In genomic region chr11:16873289-16873688, GRCh38 we compare ENCODE assay signal across 24 cellular contexts.
A peak's percentile ranks its signal among the peaks of the same experiment; 100 is the strongest.
DNase-seq lines count a peak whose midpoint lies in the region; TF ChIP-seq lines count a peak whose summit lies in the region.
"Had no signal": no experiment of that assay in that cellular context is flagged by ENCODE, and none has a peak within 500 bp of the region (broad histone marks: within the 10 kb centered on the region; RNA-seq: fewer than 3 reads in every experiment).

No MANE protein-coding gene starts in this region.

- H3K4ac ChIP-seq in trophoblast cell (ENCODE audit: low read depth, low read length) = peak overlapping the region; percentile 57

- peak overlapping the region; percentile 82 for H2BK120ac ChIP-seq in trophoblast cell (ENCODE audit: insufficient read depth, low read length, poor library complexity)

- H3K36me3 Mint-ChIP-seq in activated naive CD8-positive, alpha-beta T cell treated with anti-CD3 and anti-CD28 coated beads for 36 hours = no peaks in the 10 kb centered on the region
- H3K36me3 Mint-ChIP-seq: CD4-positive, alpha-beta memory T cell had no signal

- no peak overlapping the region for H4K12ac ChIP-seq in trophoblast cell (ENCODE audit: low read depth, low read length)

- H3K4me3 Mint-ChIP-seq in activated naive CD8-positive, alpha-beta T cell treated with anti-CD3 and anti-CD28 coated beads for 36 hours = no peak overlapping the region
- H3K4me3 Mint-ChIP-seq: CD4-positive, alpha-beta memory T cell; H9 had no signal

- H3K9me3 ChIP-seq in HEK293 (ENCODE audit: control insufficient read depth, insufficient read depth, low read depth, low read length) = no peaks in the 10 kb centered on the region
- H3K9me3 ChIP-seq in trophoblast cell (ENCODE audit: insufficient read depth, low read depth, low read length) = no peaks in the 10 kb centered on the region
- H3K9me3 ChIP-seq: BLaER1 treated with 17β-estradiol and CSF1 and Interleukin-3, amounts not matched to agents 10 nM and 100 nM; Peyer's patch had no signal

- H2BK12ac ChIP-seq in trophoblast cell (ENCODE audit: low read length) = peak overlapping the region; percentile 91

- peak overlapping the region; percentile 94 for H2BK5ac ChIP-seq in trophoblast cell (ENCODE audit: low read depth, low read length, poor library complexity)

- peaks cover 45% of the 10 kb centered on the region for H3K79me1 ChIP-seq in trophoblast cell (ENCODE audit: low read length)

- H3K4me1 ChIP-seq in HEK293 (ENCODE audit: control insufficient read depth, insufficient read depth, low read length) (peaks cover 10% of the 10 kb centered on the region), trophoblast cell (ENCODE audit: control insufficient read depth in 1 of 2, insufficient read depth in 2 of 2, low read length in 2 of 2) (peaks cover 42 to 52% of the 10 kb centered on the region in 2 experiments)
- H3K4me1 ChIP-seq: BLaER1 treated with 17β-estradiol and CSF1 and Interleukin-3, amounts not matched to agents 10 nM and 100 nM; Peyer's patch had no signal

- DNase-seq in EH (ENCODE audit: low read depth) (peak; percentile 16), islet precursor cell (peak; percentile 92), trophoblast cell (no peak), mucosa of gallbladder (ENCODE audit: low spot score) (no peak), AG08395 (ENCODE audit: low spot score) (no peak), LoVo (ENCODE audit: low spot score) (no peak)
- no peak for DNase-seq in activated naive CD8-positive, alpha-beta T cell treated with anti-CD3 and anti-CD28 coated beads for 36 hours
- DNase-seq: CD4-positive, alpha-beta memory T cell; DND-41; GM23248; H9; KG1; NCI-H1092 treated with DMSO at 0.1 percent for 48 hours; NCI-H1436 treated with DMSO at 0.1 percent for 48 hours; NCI-H1930; NCI-H345; NCI-H524; NCI-H82; Peyer's patch; SHP77 treated with DMSO at 0.1 percent for 48 hours had no signal

- H3K36me3 ChIP-seq in HEK293 (ENCODE audit: control insufficient read depth in 2 of 2, insufficient read depth in 1 of 2, low read length in 2 of 2) (peaks cover 0 to 6% of the 10 kb centered on the region in 2 experiments; a peak in 1 of 3 replicates), trophoblast cell (ENCODE audit: control insufficient read depth in 1 of 2, insufficient read depth in 2 of 2, low read length in 2 of 2) (peaks cover 0 to 6% of the 10 kb centered on the region in 2 experiments)
- H3K36me3 ChIP-seq: BLaER1 treated with 17β-estradiol and CSF1 and Interleukin-3, amounts not matched to agents 10 nM and 100 nM had no signal

- H3K27ac Mint-ChIP-seq in activated naive CD8-positive, alpha-beta T cell treated with anti-CD3 and anti-CD28 coated beads for 36 hours = no peak overlapping the region
- H3K27ac Mint-ChIP-seq: CD4-positive, alpha-beta memory T cell had no signal

- no peaks in the 10 kb centered on the region for H3K27me3 ChIP-seq in trophoblast cell (ENCODE audit: insufficient read depth, low read length)
- H3K27me3 ChIP-seq: BLaER1 treated with 17β-estradiol and CSF1 and Interleukin-3, amounts not matched to agents 10 nM and 100 nM; Peyer's patch had no signal

- peaks cover 7% of the 10 kb centered on the region for H3K79me2 ChIP-seq in trophoblast cell (ENCODE audit: control insufficient read depth, insufficient read depth, low read length, poor library complexity)

- whole genome bisulfite sequencing in trophoblast cell (ENCODE audit: extremely low coverage, insufficient coverage, insufficient read length) = no CpG with 5 or more reads among the region's 2 CpGs

- H2AK5ac ChIP-seq in trophoblast cell (ENCODE audit: low read length) = peak overlapping the region; percentile 52

- CTCF ChIA-PET in HEK293 (lab: Yijun Ruan, JAX) = interaction anchor here (0.6 kb wide), 1 partner anchor 9 kb away, joined by 3 read pairs; no protein-coding TSS in a partner anchor

- peak overlapping the region; percentile 32 for H4K8ac ChIP-seq in trophoblast cell (ENCODE audit: low read depth, low read length)

- H3K4me3 ChIP-seq in HEK293 (ENCODE audit: low read depth, low read length) (no peak overlapping the region), trophoblast cell (ENCODE audit: low read depth, low read length) (no peak overlapping the region)
- H3K4me3 ChIP-seq: BLaER1 treated with 17β-estradiol and CSF1 and Interleukin-3, amounts not matched to agents 10 nM and 100 nM; GM23248; Peyer's patch; SK-N-MC had no signal

- H3K4me1 Mint-ChIP-seq in activated naive CD8-positive, alpha-beta T cell treated with anti-CD3 and anti-CD28 coated beads for 36 hours = peaks cover 4% of the 10 kb centered on the region
- H3K4me1 Mint-ChIP-seq: CD4-positive, alpha-beta memory T cell had no signal

- no peak overlapping the region for H3K4me2 ChIP-seq in trophoblast cell (ENCODE audit: low read length)
- H3K4me2 ChIP-seq: BLaER1 treated with 17β-estradiol and CSF1 and Interleukin-3, amounts not matched to agents 10 nM and 100 nM had no signal

- no peak overlapping the region for H3K23ac ChIP-seq in trophoblast cell (ENCODE audit: low read length)

- H2AFZ ChIP-seq in trophoblast cell (ENCODE audit: insufficient read depth, low read length, poor library complexity) = no peak overlapping the region
- H2AFZ ChIP-seq: GM23248 had no signal

- H3K27ac ChIP-seq in HEK293 (ENCODE audit: extremely low read depth, low read depth, low read length) (no peak overlapping the region), trophoblast cell (ENCODE audit: low read depth, low read length) (peak overlapping the region; percentile 73)
- H3K27ac ChIP-seq: BLaER1 treated with 17β-estradiol and CSF1 and Interleukin-3, amounts not matched to agents 10 nM and 100 nM; GM23248; HL-60; Peyer's patch; SK-N-MC had no signal

- H3K9ac ChIP-seq in trophoblast cell (ENCODE audit: low read length) = no peak overlapping the region
- H3K9ac ChIP-seq: BLaER1 treated with 17β-estradiol and CSF1 and Interleukin-3, amounts not matched to agents 10 nM and 100 nM; GM23248 had no signal

- POLR2A ChIA-PET in HEK293 (lab: Yijun Ruan, JAX) = no interaction called here

- peak overlapping the region; percentile 85 for H4K91ac ChIP-seq in trophoblast cell (ENCODE audit: low read depth, low read length)

- TF ChIP-seq CTCF in HEK293 (tag by site-specific recombination; IDR thresholded peaks at IDR 0.05) = no peak

- peak overlapping the region; percentile 76 for H3K14ac ChIP-seq in trophoblast cell (ENCODE audit: low read length)

- peaks cover 12% of the 10 kb centered on the region for H3K27me3 Mint-ChIP-seq in activated naive CD8-positive, alpha-beta T cell treated with anti-CD3 and anti-CD28 coated beads for 36 hours
- H3K27me3 Mint-ChIP-seq: CD4-positive, alpha-beta memory T cell had no signal

- H3K9me3 Mint-ChIP-seq in activated naive CD8-positive, alpha-beta T cell treated with anti-CD3 and anti-CD28 coated beads for 36 hours = no peaks in the 10 kb centered on the region
- H3K9me3 Mint-ChIP-seq: CD4-positive, alpha-beta memory T cell; H9 had no signal

- peak overlapping the region; percentile 83 for H3K18ac ChIP-seq in trophoblast cell (ENCODE audit: low read length)

TF ChIP-seq in HEK293, 187 proteins besides CTCF, POLR2A, EP300 and RAD21:
- TF ChIP-seq ZNF549 (tag by site-specific recombination; IDR thresholded peaks at IDR 0.05) = no peak
- no peak for TF ChIP-seq ZNF792 (tag by site-specific recombination; IDR thresholded peaks at IDR 0.05)
- TF ChIP-seq ZNF433 (tag by site-specific recombination; IDR thresholded peaks at IDR 0.05; ENCODE audit: low read depth) = no peak
- TF ChIP-seq ZNF629 (tag by site-specific recombination; IDR thresholded peaks at IDR 0.05) = 0 out of 2 replicates have a peak, but pooled peaks have one; percentile 20
- peak; percentile 91 for TF ChIP-seq ZXDB (tag by site-specific recombination; IDR thresholded peaks at IDR 0.05)

Comparison
In these comparisons a context has a peak if more than half of its experiments do, and no peak if none do; other contexts are left out.
1. DNase-seq: peak in EH (single experiment) and islet precursor cell (single experiment); none in trophoblast cell (0 of 2), activated naive CD8-positive, alpha-beta T cell treated with anti-CD3 and anti-CD28 coated beads for 36 hours (single experiment), mucosa of gallbladder (single experiment), AG08395 (single experiment) and LoVo (single experiment).